Comparison of ENCODE assay signal across 23 cellular contexts in genomic region chr13:77532983-77533382, GRCh38. TPM values are rescaled to one million over a fixed set of nuclear protein-coding genes. Genes with fewer than 3 reads are reported as not detected.
"Had no signal": no experiment of that assay in that cellular context is flagged by ENCODE, and none has a peak within 500 bp of the region (broad histone marks: within the 10 kb centered on the region; RNA-seq: fewer than 3 reads in every experiment).

No MANE protein-coding gene starts in this region.

- H3K27me3 ChIP-seq: breast epithelium, MG63 had no signal

- H3K36me3 Mint-ChIP-seq: activated naive CD8-positive, alpha-beta T cell treated with anti-CD3 and anti-CD28 coated beads, Interleukin-2, amount 10 ng/mL, durations not matched to agents 7 days and 5 days had no signal

- DNase-seq: activated CD4-positive, alpha-beta T cell treated with anti-CD3 and anti-CD28 coated beads for 4 hours; activated CD8-positive, alpha-beta memory T cell treated with anti-CD3 and anti-CD28 coated beads, Interleukin-2, amount 50 U/mL, for 4 hours; activated CD8-positive, alpha-beta T cell treated with anti-CD3 and anti-CD28 coated beads for 36 hours; activated naive CD4-positive, alpha-beta T cell treated with anti-CD3 and anti-CD28 coated beads, Interleukin-2, amount 50 U/mL, for 16 hours; activated naive CD8-positive, alpha-beta T cell treated with anti-CD3 and anti-CD28 coated beads, Interleukin-2, amount 10 ng/mL, durations not matched to agents 7 days and 5 days; activated T-cell treated with anti-CD3 and anti-CD28 coated beads, Interleukin-2, amount 50 U/mL, for 72 hours; adrenal gland; anterior cingulate cortex; caudate nucleus; IMR-90; KG1; MG63; NCI-H1105; NCI-H1436; NCI-H187; NCI-H2081; NCI-H510A treated with DMSO at 0.1 percent for 48 hours; PC-3; SK-N-SH had no signal

- H3K27ac Mint-ChIP-seq: activated CD8-positive, alpha-beta T cell treated with anti-CD3 and anti-CD28 coated beads for 36 hours; activated naive CD8-positive, alpha-beta T cell treated with anti-CD3 and anti-CD28 coated beads, Interleukin-2, amount 10 ng/mL, durations not matched to agents 7 days and 5 days; activated T-cell treated with anti-CD3 and anti-CD28 coated beads, Interleukin-2, amount 50 U/mL, for 72 hours; activated T-helper 2 cell treated with anti-CD3 and anti-CD28 coated beads, Interferon-gamma antibody, Interleukin-2, Interleukin-4, amounts not matched to agents 10 μg/mL and 5 μg/mL and 100 μg/mL, durations not matched to agents 14 hours and 24 hours and 36 hours had no signal

- H3K9me3 ChIP-seq: adrenal gland, breast epithelium, MG63, SK-N-SH had no signal

- H3K4me2 ChIP-seq: SK-N-SH had no signal

- FAIRE-seq: RCC 7860 had no signal

- H3K4me3 Mint-ChIP-seq: activated CD8-positive, alpha-beta T cell treated with anti-CD3 and anti-CD28 coated beads for 36 hours; activated naive CD8-positive, alpha-beta T cell treated with anti-CD3 and anti-CD28 coated beads, Interleukin-2, amount 10 ng/mL, durations not matched to agents 7 days and 5 days; activated T-cell treated with anti-CD3 and anti-CD28 coated beads, Interleukin-2, amount 50 U/mL, for 72 hours had no signal

- H3K4me1 ChIP-seq: breast epithelium had no signal

- H3K4me3 ChIP-seq: adrenal gland, breast epithelium, MG63 had no signal

- H3K36me3 ChIP-seq: adrenal gland, breast epithelium, MG63 had no signal

- H3K9me3 Mint-ChIP-seq: activated CD8-positive, alpha-beta T cell treated with anti-CD3 and anti-CD28 coated beads for 36 hours; activated naive CD8-positive, alpha-beta T cell treated with anti-CD3 and anti-CD28 coated beads, Interleukin-2, amount 10 ng/mL, durations not matched to agents 7 days and 5 days; activated T-cell treated with anti-CD3 and anti-CD28 coated beads, Interleukin-2, amount 50 U/mL, for 72 hours; activated T-helper 2 cell treated with anti-CD3 and anti-CD28 coated beads, Interferon-gamma antibody, Interleukin-2, Interleukin-4, amounts not matched to agents 10 μg/mL and 5 μg/mL and 100 μg/mL, durations not matched to agents 14 hours and 24 hours and 36 hours had no signal

- H3K9ac ChIP-seq: SK-N-SH had no signal

- H3K27ac ChIP-seq: adrenal gland, breast epithelium had no signal

RNA-seq across cellular contexts. Expression of gene SCEL, which starts 2.5 kb away (rescaled TPM):
- total RNA-seq: activated CD8-positive, alpha-beta T cell treated with anti-CD3 and anti-CD28 coated beads for 36 hours; activated naive CD8-positive, alpha-beta T cell treated with anti-CD3 and anti-CD28 coated beads, Interleukin-2, amount 10 ng/mL, durations not matched to agents 7 days and 5 days; activated T-cell treated with anti-CD3 and anti-CD28 coated beads, Interleukin-2, amount 50 U/mL, for 72 hours; activated T-helper 2 cell treated with anti-CD3 and anti-CD28 coated beads, Interferon-gamma antibody, Interleukin-2, Interleukin-4, amounts not matched to agents 10 μg/mL and 5 μg/mL and 100 μg/mL, durations not matched to agents 14 hours and 24 hours and 36 hours; IMR-90; T-helper 1 cell treated with Interleukin-12 subunit alpha and Interleukin-12 subunit beta and Interleukin-4 antibody, amounts not matched to agents 30 ng/mL and 1 ng/mL, for 36 hours had no signal
- polyA plus RNA-seq: IMR-90 had no signal
